21 cellular contexts compared by ENCODE assay signal in genomic region chr18:46269275-46269674, GRCh38.
"Had no signal": no experiment of that assay in that cellular context is flagged by ENCODE, and none has a peak within 500 bp of the region (broad histone marks: within the 10 kb centered on the region; RNA-seq: fewer than 3 reads in every experiment).

No MANE protein-coding gene starts in this region.

- DNase-seq: activated CD4-positive, alpha-beta T cell treated with anti-CD3 and anti-CD28 coated beads, Interleukin-2, amount 50 U/mL, for 4 hours; activated gamma-delta T cell treated with Interleukin-2 at 50 U/mL for 16 hours; activated T-cell treated with anti-CD3 and anti-CD28 coated beads, Interleukin-2, amount 50 U/mL, for 48 hours; amniotic stem cell; esophagus squamous epithelium; gastrocnemius medialis; hypothalamus; mammary epithelial cell; naive thymus-derived CD8-positive, alpha-beta T cell; retina; stimulated activated CD4-positive, alpha-beta T cell treated with anti-CD3 and anti-CD28 coated beads, Interleukin-2, amount 100 ng/mL, for 48 hours; stimulated activated naive CD4-positive, alpha-beta T cell treated with Interleukin-2 at 50 U/mL for 16 hours had no signal

- H3K9me3 ChIP-seq: breast epithelium, esophagus squamous epithelium, gastrocnemius medialis, tibial nerve had no signal

- H3K27ac Mint-ChIP-seq: activated naive CD8-positive, alpha-beta T cell; mesothelial cell of epicardium; progenitor cell of endocrine pancreas had no signal

- H3K36me3 Mint-ChIP-seq: mesothelial cell of epicardium had no signal

- H3K4me1 ChIP-seq: breast epithelium, esophagus squamous epithelium had no signal

- FAIRE-seq: urothelium cell line had no signal

- H3K27me3 Mint-ChIP-seq: activated naive CD8-positive, alpha-beta T cell; central memory CD8-positive, alpha-beta T cell; naive thymus-derived CD8-positive, alpha-beta T cell; progenitor cell of endocrine pancreas had no signal

- H3K4me3 Mint-ChIP-seq: activated naive CD8-positive, alpha-beta T cell; central memory CD8-positive, alpha-beta T cell; mesothelial cell of epicardium; naive thymus-derived CD8-positive, alpha-beta T cell had no signal

- H3K36me3 ChIP-seq: breast epithelium, gastrocnemius medialis had no signal

- H3K9me3 Mint-ChIP-seq: central memory CD8-positive, alpha-beta T cell; mesothelial cell of epicardium; naive thymus-derived CD8-positive, alpha-beta T cell had no signal

- H3K27me3 ChIP-seq: breast epithelium, esophagus squamous epithelium, gastrocnemius medialis, tibial nerve had no signal

- H3K27ac ChIP-seq: breast epithelium, coronary artery, esophagus squamous epithelium, gastrocnemius medialis, tibial nerve, VCaP had no signal

- H3K4me3 ChIP-seq: breast epithelium, coronary artery, esophagus squamous epithelium, gastrocnemius medialis, tibial nerve had no signal
